In the genomic region with DNA sequence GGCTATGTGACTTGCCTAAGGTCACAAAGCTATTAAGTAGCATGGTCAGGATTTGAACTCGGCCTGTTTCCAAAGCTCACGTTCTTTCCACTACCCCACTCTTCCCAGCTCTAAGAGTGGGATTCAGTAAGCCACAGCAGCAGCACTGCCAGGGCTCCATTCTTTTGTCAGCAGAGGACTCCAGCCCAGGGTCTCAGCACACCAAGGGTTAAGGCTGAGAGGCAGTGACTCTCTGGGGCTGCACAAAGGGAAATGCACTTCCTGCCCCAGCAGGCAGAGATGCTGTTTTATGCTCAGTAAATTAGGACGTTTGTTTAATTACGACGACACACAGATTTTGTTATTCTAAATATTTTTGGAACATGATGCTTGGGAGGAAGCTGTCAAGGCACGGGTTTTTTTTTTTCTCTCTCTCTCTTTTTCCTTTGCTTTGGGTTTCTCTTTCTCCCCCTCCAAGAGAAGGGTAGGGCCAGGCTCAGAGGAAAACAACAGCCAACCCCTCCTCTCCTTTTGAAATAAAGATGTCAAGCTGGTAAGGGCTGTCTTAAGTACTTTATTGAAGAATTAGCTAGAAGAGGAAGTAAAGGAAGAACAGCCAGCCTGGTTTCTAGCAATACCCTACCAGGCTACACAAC, we compare ENCODE assay signal across 8 cellular contexts. TPM values are rescaled to one million over a fixed set of nuclear protein-coding genes. Genes with fewer than 3 reads are reported as not detected.
DNase-seq lines count a peak whose midpoint lies in the region; ATAC-seq and TF ChIP-seq lines count a peak whose summit lies in the region.

No MANE protein-coding gene starts in this region.

- dilution Hi-C loops in mammary epithelial cell (cut with HindIII; ENCODE audit: low sequenced_read_pairs): no loop called here

- 7% methylated on average over 6 of the region's 6 CpGs for WGBS in mammary epithelial cell (ENCODE audit: low coverage, missing lambda C conversion rate)
- 17% methylated on average over 6 of the region's 6 CpGs for WGBS in right lobe of liver (ENCODE audit: insufficient coverage, low coverage, low lambda C conversion rate, missing lambda C conversion rate)
- 3 to 4% methylated on average over 6 of the region's 6 CpGs for WGBS in tibial nerve, 2 donors

- no peaks in the 10 kb centered on the region for H3K27me3 ChIP-seq in mammary epithelial cell (ENCODE audit: insufficient read depth, low read length)
- H3K27me3 ChIP-seq in right lobe of liver: no peaks in the 10 kb centered on the region
- H3K27me3 ChIP-seq in tibial nerve: no peaks in the 10 kb centered on the region

- peak; percentile 65 for DNase-seq in SIG-M5 treated with dmso at 0.1 percent for 504 hours (lab: John Stamatoyannopoulos, UW; ENCODE audit: unreplicated experiment)
- no peak for DNase-seq in SIG-M5 (lab: John Stamatoyannopoulos, UW)
- peak; percentile 79 for DNase-seq in OCI-LY7 (ENCODE audit: low spot score)
- no peak for DNase-seq in mammary epithelial cell
- no peak for DNase-seq in right lobe of liver
- DNase-seq in tibial nerve (ENCODE audit: low spot score in 2 of 2): no peak
- no peak for DNase-seq in DMS153 treated with DMSO at 0.1 percent for 48 hours (lab: John Stamatoyannopoulos, UW; ENCODE audit: unreplicated experiment)

- POLR2A ChIA-PET in OCI-LY7 (lab: Charles Lee): interaction anchor here (0.7 to 1.3 kb wide), 3 partner anchors 20 to 101 kb away, joined by 3 to 4 read pairs (median 3); no protein-coding TSS in a partner anchor

- H2AFZ ChIP-seq in OCI-LY7 (ENCODE audit: low read length): no peak overlapping the region
- no peak overlapping the region for H2AFZ ChIP-seq in mammary epithelial cell (ENCODE audit: low read depth, low read length)

- TF ChIP-seq EP300 in tibial nerve (IDR thresholded peaks at IDR 0.05): peak in 1 of 2 donors; percentile 45

- peaks cover 24% of the 10 kb centered on the region for H4K20me1 ChIP-seq in OCI-LY7 (ENCODE audit: insufficient read depth, low read length)
- peaks cover 31% of the 10 kb centered on the region for H4K20me1 ChIP-seq in mammary epithelial cell (ENCODE audit: insufficient read depth, low read length)

- TSS peak; percentile 55 for BruUV-seq in OCI-LY7 (replicated peaks; lab: Mats Ljungman, UMichigan)
- no TSS peak for BruUV-seq in mammary epithelial cell (replicated peaks; lab: Mats Ljungman, UMichigan)

- H3K9me3 ChIP-seq in OCI-LY7 (ENCODE audit: low read length) (no peaks in the 10 kb centered on the region), mammary epithelial cell (replicated peaks; ENCODE audit: insufficient read depth, low read length) (no peaks in the 10 kb centered on the region), right lobe of liver (peaks cover 0 to 1% (median 0%) of the 10 kb centered on the region in 4 donors), tibial nerve (no peaks in the 10 kb centered on the region)

- TF ChIP-seq CTCF in OCI-LY7 (conservative IDR thresholded peaks at IDR 0.05; ENCODE audit: low read length) (no peak), mammary epithelial cell (conservative IDR thresholded peaks at IDR 0.05 in 1 of 2, IDR thresholded peaks at IDR 0.05 in 1 of 2; ENCODE audit: extremely low read depth in 1 of 2, insufficient read depth in 1 of 2, low read depth in 1 of 2, low read length in 2 of 2) (no peak), right lobe of liver (IDR thresholded peaks at IDR 0.05) (no peak), tibial nerve (IDR thresholded peaks at IDR 0.05) (no peak)

- H3K9me2 ChIP-seq in OCI-LY7 (ENCODE audit: insufficient read depth, low read length): no peaks in the 10 kb centered on the region

- peaks cover 70% of the 10 kb centered on the region for H3K4me1 ChIP-seq in OCI-LY7 (ENCODE audit: insufficient read depth, low read length, poor library complexity, severe bottlenecking)
- H3K4me1 ChIP-seq in mammary epithelial cell (ENCODE audit: insufficient read depth, low read length): peaks cover 42% of the 10 kb centered on the region
- peaks cover 0 to 41% (median 17%) of the 10 kb centered on the region in 4 donors for H3K4me1 ChIP-seq in right lobe of liver
- H3K4me1 ChIP-seq in tibial nerve: peaks cover 0 to 74% (median 52%) of the 10 kb centered on the region in 4 donors

- peak overlapping the region; percentile 86 for H3K4me3 ChIP-seq in OCI-LY7 (ENCODE audit: low read depth, low read length, poor library complexity, severe bottlenecking)
- H3K4me3 ChIP-seq in mammary epithelial cell (replicated peaks in 1 of 3; ENCODE audit: insufficient read depth in 1 of 3, low read depth in 2 of 3, low read length in 3 of 3): peak overlapping the region; percentile 56 to 90 (median 77)
- peak overlapping the region; percentile 80 to 94 (median 87) for H3K4me3 ChIP-seq in right lobe of liver
- H3K4me3 ChIP-seq in tibial nerve: peak overlapping the region; percentile 68 to 99 (median 80)

- H3K4me2 ChIP-seq in OCI-LY7 (ENCODE audit: low read length) (peak overlapping the region; percentile 97), mammary epithelial cell (ENCODE audit: insufficient read depth, low read depth, low read length) (peak overlapping the region; percentile 94)

- no peak for TF ChIP-seq POLR2A in right lobe of liver (IDR thresholded peaks at IDR 0.05)
- TF ChIP-seq POLR2A in tibial nerve (IDR thresholded peaks at IDR 0.05): no peak

- H3K36me3 ChIP-seq in OCI-LY7 (ENCODE audit: insufficient read depth, low read length) (peaks cover 46% of the 10 kb centered on the region), mammary epithelial cell (ENCODE audit: insufficient read depth, low read length) (peaks cover 13% of the 10 kb centered on the region), right lobe of liver (no peaks in the 10 kb centered on the region), tibial nerve (no peaks in the 10 kb centered on the region)

- H3K9ac ChIP-seq in mammary epithelial cell (ENCODE audit: insufficient read depth, low read length): peak overlapping the region; percentile 93

- H3K27ac ChIP-seq in OCI-LY7 (ENCODE audit: low read depth, low read length, poor library complexity, severe bottlenecking) (peak overlapping the region; percentile 93), mammary epithelial cell (ENCODE audit: insufficient read depth, low read depth, low read length) (peak overlapping the region; percentile 92), right lobe of liver (peak overlapping the region; percentile 98 to 99 (median 99)), tibial nerve (peak overlapping the region; percentile 55 to 96 (median 94))

- ATAC-seq in right lobe of liver (no peak), GM21825 (IDR thresholded peaks at IDR 0.05; ENCODE audit: unreplicated experiment) (no peak)

- in situ Hi-C loops in mammary epithelial cell (cut with MboI; ENCODE audit: low sequenced_read_pairs in 2 of 2): loop anchor here in 1 of 2 donors (5.0 kb wide), 1 partner anchor 82 kb away; no protein-coding TSS in a partner anchor

- intact Hi-C loops in OCI-LY7 (cut with micrococcal nuclease; ENCODE audit: unreplicated experiment) (loop anchor here (1.0 to 5.0 kb wide), 4 partner anchors 53 to 368 kb away; no protein-coding TSS in a partner anchor), mammary epithelial cell (cut with micrococcal nuclease) (no loop called here), right lobe of liver (cut with DNase I) (no loop called here)

- CTCF ChIA-PET in OCI-LY7 (lab: Charles Lee; ENCODE audit: unreplicated experiment): no interaction called here
- CTCF ChIA-PET in mammary epithelial cell (lab: Charles Lee; ENCODE audit: low non-redundant PET): no interaction called here

- H3K79me2 ChIP-seq in OCI-LY7 (ENCODE audit: insufficient read depth, low read depth, low read length) (peaks cover 87% of the 10 kb centered on the region), mammary epithelial cell (ENCODE audit: insufficient read depth, low read length) (peaks cover 78% of the 10 kb centered on the region)

RNA-seq across cellular contexts. Expression of a gene that starts 2.9 kb away (rescaled TPM):
- 112 and 133 TPM in 2 replicates for total RNA-seq in OCI-LY7 (2014; rRNA removed; shearing (Covaris generic))
- total RNA-seq in OCI-LY7 (2022) (213 and 223 TPM in 2 replicates), mammary epithelial cell (1,000 to 10,000 TPM; 1,183 to 1,246 TPM), right lobe of liver (100 to 1,000 TPM; 168 to 435 (median 222) TPM), tibial nerve (100 to 1,000 TPM; 361 to 406 (median 386) TPM)
- polyA plus RNA-seq in mammary epithelial cell: 295 TPM
- 996 TPM for polyA minus RNA-seq in mammary epithelial cell

Comparison
In these comparisons a context has a peak if more than half of its experiments do, and no peak if none do; other contexts are left out.
1. DNase-seq: peak in SIG-M5 treated with dmso at 0.1 percent for 504 hours (single experiment) and OCI-LY7 (single experiment); none in SIG-M5 (single experiment), mammary epithelial cell (single experiment), right lobe of liver (0 of 3), tibial nerve (0 of 2) and DMS153 treated with DMSO at 0.1 percent for 48 hours (single experiment).
2. Peak in every context shown above with its lines, with median percentiles within 50 percentile points of each other: H3K27ac ChIP-seq and H3K4me3 ChIP-seq.